Comparison of ENCODE assay signal across 8 cellular contexts in the genomic region with DNA sequence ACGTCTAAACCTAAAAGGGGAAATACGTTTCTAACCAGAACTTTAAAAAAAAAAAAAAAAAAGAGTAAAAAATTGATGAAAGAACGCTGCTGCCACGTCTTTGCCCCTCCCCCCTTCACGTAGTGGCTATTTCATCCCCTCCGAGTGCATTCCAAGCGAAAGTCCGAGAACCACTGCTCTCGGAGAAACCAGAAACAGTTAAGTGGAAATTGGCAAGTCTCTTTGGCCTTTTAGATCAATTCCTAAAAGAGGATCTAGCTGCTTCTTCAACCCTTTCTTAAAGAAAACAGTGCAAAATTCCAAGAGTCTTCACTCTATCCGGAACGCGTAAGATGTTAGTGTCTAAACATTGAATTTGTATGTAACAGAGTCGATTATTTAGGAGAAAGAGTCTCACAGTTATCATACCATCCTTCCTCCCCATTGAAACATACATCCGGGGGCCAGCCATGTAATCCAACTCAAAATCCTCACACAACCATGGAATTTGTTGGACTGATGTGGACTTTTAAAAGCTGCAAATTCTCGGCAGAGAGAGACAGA. TPM values are rescaled to one million over a fixed set of nuclear protein-coding genes. Genes with fewer than 3 reads are reported as not detected.
DNase-seq lines count a peak whose midpoint lies in the region; ATAC-seq and TF ChIP-seq lines count a peak whose summit lies in the region.

No MANE protein-coding gene starts in this region.

- H3K4me3 ChIP-seq in fibroblast of mammary gland (ENCODE audit: control insufficient read depth, low read depth, low read length) (peak overlapping the region; percentile 91), upper lobe of right lung (peak overlapping the region; percentile 87)

- no peaks in the 10 kb centered on the region for H3K36me3 Mint-ChIP-seq in natural killer cell

- peaks cover 17 to 31% of the 10 kb centered on the region in 2 donors for H3K4me1 Mint-ChIP-seq in natural killer cell

- H3K27ac ChIP-seq in upper lobe of right lung, result peak overlapping the region; percentile 87

- H3K9me3 ChIP-seq in upper lobe of right lung, result no peaks in the 10 kb centered on the region

- H3K9me3 Mint-ChIP-seq in natural killer cell, result no peaks in the 10 kb centered on the region

- H3K27me3 Mint-ChIP-seq in natural killer cell (ENCODE audit: low read depth in 2 of 2), result no peaks in the 10 kb centered on the region

- H3K36me3 ChIP-seq in upper lobe of right lung, result peaks cover 1% of the 10 kb centered on the region

- peaks cover 10% of the 10 kb centered on the region for H3K4me1 ChIP-seq in upper lobe of right lung

- no peak for ATAC-seq in natural killer cell
- no peak for ATAC-seq in upper lobe of right lung
- ATAC-seq in GM18861 (IDR thresholded peaks at IDR 0.05; ENCODE audit: unreplicated experiment), result no peak

- TF ChIP-seq CTCF in fibroblast of mammary gland (conservative IDR thresholded peaks at IDR 0.05; ENCODE audit: control insufficient read depth, insufficient read depth, low read depth, low read length) (no peak), natural killer cell (IDR thresholded peaks at IDR 0.05) (no peak), upper lobe of right lung (IDR thresholded peaks at IDR 0.05) (no peak)

- peak overlapping the region; percentile 96 to 98 for H3K27ac Mint-ChIP-seq in natural killer cell

- intact Hi-C loops in natural killer cell (cut with micrococcal nuclease) (loop anchor here (2.0 to 5.0 kb wide), 4 partner anchors 63 to 833 kb away; partner anchors contain the start of genes ECD, FAM149B1 and MRPS16), upper lobe of right lung (cut with DNase I) (no loop called here)

- no peaks in the 10 kb centered on the region for H3K27me3 ChIP-seq in upper lobe of right lung

- H3K4me3 Mint-ChIP-seq in natural killer cell, result peak overlapping the region; percentile 97

- DNase-seq in activated gamma-delta T cell treated with Interleukin-2 at 50 U/mL for 16 hours, result peak; percentile 7
- no peak for DNase-seq in activated gamma-delta T cell (lab: John Stamatoyannopoulos, UW)
- DNase-seq in NOMO-1 (lab: John Stamatoyannopoulos, UW; ENCODE audit: unreplicated experiment in 2 of 2), result peak; percentile 51 to 54
- DNase-seq in activated T-cell treated with anti-CD3 and anti-CD28 coated beads, Interleukin-2, amount 50 U/mL, for 48 hours, result peak; percentile 44 to 48
- DNase-seq in fibroblast of mammary gland (ENCODE audit: low read depth), result peak; percentile 80
- peak; percentile 27 for DNase-seq in natural killer cell
- DNase-seq in upper lobe of right lung, result no peak

RNA-seq across cellular contexts. Expression of gene P4HA1, which starts 1.1 kb away (rescaled TPM):
- total RNA-seq in natural killer cell (10 to 100 TPM; 13.0 to 16.3 (median 13.9) TPM), upper lobe of right lung (51.8 TPM)

RNA-seq across cellular contexts. Expression of gene NUDT13, which starts 14.7 kb away (rescaled TPM):
- total RNA-seq in natural killer cell (1 to 10 TPM in 1 of 3 donors, under 1 TPM in 2; 0.35 to 1.3 (median 0.65) TPM), upper lobe of right lung (2.3 TPM)

Comparison
In these comparisons a context has a peak if more than half of its experiments do, and no peak if none do; other contexts are left out.
1. DNase-seq: peak in activated gamma-delta T cell treated with Interleukin-2 at 50 U/mL for 16 hours (single experiment), NOMO-1 (2 of 2), activated T-cell treated with anti-CD3 and anti-CD28 coated beads, Interleukin-2, amount 50 U/mL, for 48 hours (2 of 2), fibroblast of mammary gland (single experiment) and natural killer cell (single experiment); none in activated gamma-delta T cell (single experiment) and upper lobe of right lung (single experiment).